ENCODE assay signal across 9 cellular contexts in the genomic region with DNA sequence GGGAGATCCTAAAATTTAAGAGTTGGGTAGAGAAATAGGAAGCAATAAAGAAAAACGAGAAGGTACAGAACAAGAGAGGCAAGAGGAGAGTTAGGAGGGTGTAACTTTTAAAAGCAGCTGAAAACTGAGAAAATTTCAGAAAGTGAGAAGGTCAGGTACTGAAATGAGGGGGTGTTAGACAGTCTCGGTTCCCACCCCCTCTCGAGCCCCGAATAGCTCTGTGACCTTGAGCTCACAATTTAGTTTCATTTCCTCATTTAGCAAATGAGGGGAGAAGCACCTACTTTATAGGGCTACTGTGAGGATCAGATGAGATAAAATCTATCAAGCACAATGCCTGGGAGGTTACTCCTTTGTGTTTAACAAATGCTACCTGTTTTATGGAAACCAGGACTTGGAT. TPM values are rescaled to one million over a fixed set of nuclear protein-coding genes. Genes with fewer than 3 reads are reported as not detected.
DNase-seq lines count a peak whose midpoint lies in the region; ATAC-seq and TF ChIP-seq lines count a peak whose summit lies in the region.
"Had no signal": no experiment of that assay in that cellular context is flagged by ENCODE, and none has a peak within 500 bp of the region (broad histone marks: within the 10 kb centered on the region; RNA-seq: fewer than 3 reads in every experiment).

No MANE protein-coding gene starts in this region.

- H3K27me3 ChIP-seq in adrenal gland, result peaks cover 15% of the 10 kb centered on the region

- TF ChIP-seq POLR2A in adrenal gland (IDR thresholded peaks at IDR 0.05), result no peak

- DNase-seq in SIG-M5 treated with dmso at 0.1 percent for 504 hours (lab: John Stamatoyannopoulos, UW; ENCODE audit: unreplicated experiment), result peak; percentile 6
- DNase-seq in SIG-M5 (lab: John Stamatoyannopoulos, UW), result no peak
- DNase-seq in NAMALWA (ENCODE audit: low spot score), result peak; percentile 86
- DNase-seq in substantia nigra (lab: John Stamatoyannopoulos, UW), result no peak
- DNase-seq in adrenal gland, result no peak
- DNase-seq in kidney tubule cell (ENCODE audit: low spot score), result no peak
- no peak for DNase-seq in activated T-helper 2 cell treated with anti-CD3 and anti-CD28 coated beads, Interferon-gamma antibody, Interleukin-2, Interleukin-4, amounts not matched to agents 10 μg/mL and 5 μg/mL and 100 μg/mL, durations not matched to agents 14 hours and 24 hours and 36 hours (ENCODE audit: low spot score)

- no peak overlapping the region for H3K4me3 Mint-ChIP-seq in activated T-helper 2 cell treated with anti-CD3 and anti-CD28 coated beads, Interferon-gamma antibody, Interleukin-2, Interleukin-4, amounts not matched to agents 10 μg/mL and 5 μg/mL and 100 μg/mL, durations not matched to agents 14 hours and 24 hours and 36 hours (ENCODE audit: low read depth)

- no peak overlapping the region for H3K4me3 ChIP-seq in adrenal gland
- H3K4me3 ChIP-seq: thoracic aorta had no signal

- no peaks in the 10 kb centered on the region for H3K36me3 ChIP-seq in adrenal gland (replicated peaks in 1 of 2)
- H3K36me3 ChIP-seq: thoracic aorta had no signal

- peaks cover 0 to under 1% of the 10 kb centered on the region in 2 donors for H3K4me1 ChIP-seq in adrenal gland (replicated peaks in 1 of 2)

- peaks cover 22% of the 10 kb centered on the region for H3K27me3 Mint-ChIP-seq in activated T-helper 2 cell treated with anti-CD3 and anti-CD28 coated beads, Interferon-gamma antibody, Interleukin-2, Interleukin-4, amounts not matched to agents 10 μg/mL and 5 μg/mL and 100 μg/mL, durations not matched to agents 14 hours and 24 hours and 36 hours (ENCODE audit: low read depth)

- H3K27ac ChIP-seq in substantia nigra (ENCODE audit: low read depth, low read length, poor library complexity, severe bottlenecking) (peak overlapping the region; percentile 98), adrenal gland (no peak overlapping the region)
- H3K27ac ChIP-seq: thoracic aorta had no signal

- no peaks in the 10 kb centered on the region for H3K9me3 Mint-ChIP-seq in activated T-helper 2 cell treated with anti-CD3 and anti-CD28 coated beads, Interferon-gamma antibody, Interleukin-2, Interleukin-4, amounts not matched to agents 10 μg/mL and 5 μg/mL and 100 μg/mL, durations not matched to agents 14 hours and 24 hours and 36 hours

- H3K9me3 ChIP-seq in adrenal gland (replicated peaks in 1 of 3), result no peaks in the 10 kb centered on the region
- H3K9me3 ChIP-seq: thoracic aorta had no signal

- no peak overlapping the region for H3K27ac Mint-ChIP-seq in activated T-helper 2 cell treated with anti-CD3 and anti-CD28 coated beads, Interferon-gamma antibody, Interleukin-2, Interleukin-4, amounts not matched to agents 10 μg/mL and 5 μg/mL and 100 μg/mL, durations not matched to agents 14 hours and 24 hours and 36 hours

- peaks cover 8% of the 10 kb centered on the region for H3K4me1 Mint-ChIP-seq in activated T-helper 2 cell treated with anti-CD3 and anti-CD28 coated beads, Interferon-gamma antibody, Interleukin-2, Interleukin-4, amounts not matched to agents 10 μg/mL and 5 μg/mL and 100 μg/mL, durations not matched to agents 14 hours and 24 hours and 36 hours (ENCODE audit: low read depth)

- ATAC-seq in HG02798 (IDR thresholded peaks at IDR 0.05; ENCODE audit: poor library complexity, unreplicated experiment), result peak; percentile 97

- intact Hi-C loops in adrenal gland (cut with DNase I), result no loop called here
- intact Hi-C loops in activated T-helper 2 cell treated with anti-CD3 and anti-CD28 coated beads, Interferon-gamma antibody, Interleukin-2, Interleukin-4, amounts not matched to agents 10 μg/mL and 5 μg/mL and 100 μg/mL, durations not matched to agents 14 hours and 24 hours and 36 hours (cut with micrococcal nuclease), result no loop called here

- TF ChIP-seq CTCF in adrenal gland (IDR thresholded peaks at IDR 0.05), result no peak

- H3K36me3 Mint-ChIP-seq in activated T-helper 2 cell treated with anti-CD3 and anti-CD28 coated beads, Interferon-gamma antibody, Interleukin-2, Interleukin-4, amounts not matched to agents 10 μg/mL and 5 μg/mL and 100 μg/mL, durations not matched to agents 14 hours and 24 hours and 36 hours (ENCODE audit: low read depth), result no peaks in the 10 kb centered on the region

- WGBS in adrenal gland, 4 donors, result 46 to 63% (median 53%) methylated on average over 4 of the region's 4 CpGs

RNA-seq across cellular contexts. Expression of gene UGT8, which starts 4.8 kb away (rescaled TPM):
- under 1 TPM in 4 of 8 donors, not detected in 4; 0.08 to 0.78 (median 0.40) TPM for total RNA-seq in adrenal gland
- polyA plus RNA-seq in adrenal gland, result under 1 TPM in 2 of 3 donors, not detected in 1; 0.24 to 0.44 TPM
- total RNA-seq in activated T-helper 2 cell treated with anti-CD3 and anti-CD28 coated beads, Interferon-gamma antibody, Interleukin-2, Interleukin-4, amounts not matched to agents 10 μg/mL and 5 μg/mL and 100 μg/mL, durations not matched to agents 14 hours and 24 hours and 36 hours, result 0.07 TPM in 1 of 2 replicates, not detected in the other

Comparison
In these comparisons a context has a peak if more than half of its experiments do, and no peak if none do; other contexts are left out.
1. DNase-seq: peak in SIG-M5 treated with dmso at 0.1 percent for 504 hours (single experiment) and NAMALWA (single experiment); none in SIG-M5 (single experiment), substantia nigra (0 of 49), adrenal gland (0 of 7), kidney tubule cell (single experiment) and activated T-helper 2 cell treated with anti-CD3 and anti-CD28 coated beads, Interferon-gamma antibody, Interleukin-2, Interleukin-4, amounts not matched to agents 10 μg/mL and 5 μg/mL and 100 μg/mL, durations not matched to agents 14 hours and 24 hours and 36 hours (single experiment).